ENCODE assay signal across 8 cellular contexts in genomic region chr12:102119674-102120563, GRCh38. TPM values are rescaled to one million over a fixed set of nuclear protein-coding genes. Genes with fewer than 3 reads are reported as not detected.
DNase-seq lines count a peak whose midpoint lies in the region; ATAC-seq and TF ChIP-seq lines count a peak whose summit lies in the region.

NUP37 (minus strand) TSS chr12:102120114; CDS start chr12:102118518, 1,596 bp downstream.
A gene with protein sequence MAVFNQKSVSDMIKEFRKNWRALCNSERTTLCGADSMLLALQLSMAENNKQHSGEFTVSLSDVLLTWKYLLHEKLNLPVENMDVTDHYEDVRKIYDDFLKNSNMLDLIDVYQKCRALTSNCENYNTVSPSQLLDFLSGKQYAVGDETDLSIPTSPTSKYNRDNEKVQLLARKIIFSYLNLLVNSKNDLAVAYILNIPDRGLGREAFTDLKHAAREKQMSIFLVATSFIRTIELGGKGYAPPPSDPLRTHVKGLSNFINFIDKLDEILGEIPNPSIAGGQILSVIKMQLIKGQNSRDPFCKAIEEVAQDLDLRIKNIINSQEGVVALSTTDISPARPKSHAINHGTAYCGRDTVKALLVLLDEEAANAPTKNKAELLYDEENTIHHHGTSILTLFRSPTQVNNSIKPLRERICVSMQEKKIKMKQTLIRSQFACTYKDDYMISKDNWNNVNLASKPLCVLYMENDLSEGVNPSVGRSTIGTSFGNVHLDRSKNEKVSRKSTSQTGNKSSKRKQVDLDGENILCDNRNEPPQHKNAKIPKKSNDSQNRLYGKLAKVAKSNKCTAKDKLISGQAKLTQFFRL (plus strand): TSS chr12:102120183. CDS start chr12:102123889, 3,706 bp downstream.

- peak within 1 kb of the TSS; percentile 48 for H2BK5ac ChIP-seq in IMR-90 (ENCODE audit: low read depth, low read length, poor library complexity, severe bottlenecking)

- POLR2A ChIA-PET in IMR-90 (lab: Charles Lee; ENCODE audit: unreplicated experiment): no interaction called here

- H4K8ac ChIP-seq in IMR-90 (ENCODE audit: low read depth in 2 of 2, low read length in 2 of 2): peak within 1 kb of the TSS; percentile 95 to 96

- in situ Hi-C loops in IMR-90 (cut with MboI; ENCODE audit: low sequenced_read_pairs): no loop called here

- peak within 1 kb of the TSS; percentile 78 for H4K91ac ChIP-seq in IMR-90 (ENCODE audit: insufficient read depth, low read depth, low read length)

- TF ChIP-seq CTCF in IMR-90 (conservative IDR thresholded peaks at IDR 0.05; ENCODE audit: low read depth, low read length): no peak

- no peaks in the 10 kb centered on the region for H4K20me1 ChIP-seq in IMR-90 (ENCODE audit: insufficient read depth, low read length)

- no peak for TF ChIP-seq RAD21 in IMR-90 (IDR thresholded peaks at IDR 0.05; ENCODE audit: low read length)

- peak within 1 kb of the TSS; percentile 16; the same call in 1 of the 3 replicates for H2BK15ac ChIP-seq in IMR-90 (ENCODE audit: low read depth, low read length)

- H2BK20ac ChIP-seq in IMR-90 (ENCODE audit: low read depth, low read length): no peak within 1 kb of the TSS

- BruUV-seq in IMR-90 (replicated peaks; lab: Mats Ljungman, UMichigan): TSS peak; percentile 73

- peak; percentile 69 for DNase-seq in DMS153 (lab: John Stamatoyannopoulos, UW)
- peak; percentile 81 for DNase-seq in IMR-90
- DNase-seq in OCI-M2 (lab: John Stamatoyannopoulos, UW; ENCODE audit: unreplicated experiment): peak; percentile 57
- peak; percentile 89 for DNase-seq in activated T-cell treated with anti-CD3 and anti-CD28 coated beads for 48 hours (ENCODE audit: low read depth)
- DNase-seq in erythroblast (lab: John Stamatoyannopoulos, UW): peak; percentile 95 to 96
- DNase-seq in stimulated activated CD8-positive, alpha-beta memory T cell treated with anti-CD3 and anti-CD28 coated beads, Interleukin-4, amount 100 ng/mL, for 48 hours: peak; percentile 92

- peak within 1 kb of the TSS; percentile 48 for H2BK120ac ChIP-seq in IMR-90 (ENCODE audit: low read depth, low read length)

- intact Hi-C loops in IMR-90 (cut with micrococcal nuclease): loop anchor here (1.0 to 2.0 kb wide), 3 partner anchors 180 to 583 kb away; no protein-coding TSS in a partner anchor

- 0 out of 2 replicates have a peak, but pooled peaks cover 1% of the 10 kb centered on the region for H3K36me3 ChIP-seq in IMR-90 (ENCODE audit: control insufficient read depth, insufficient read depth, low read length)
- peaks cover 9% of the 10 kb centered on the region in 2 donors for H3K36me3 ChIP-seq in mucosa of rectum (ENCODE audit: control insufficient read depth in 2 of 2, insufficient read depth in 2 of 2, low read length in 2 of 2)

- dilution Hi-C loops in IMR-90 (cut with HindIII; ENCODE audit: low sequenced_read_pairs, unreplicated experiment): no loop called here

- TF ChIP-seq POLR2A in IMR-90 (IDR thresholded peaks at IDR 0.05; ENCODE audit: low read depth, low read length) (peak; percentile 77), erythroblast (IDR thresholded peaks at IDR 0.05; ENCODE audit: low read length) (peak; percentile 97)

- peak within 1 kb of the TSS; percentile 70 for H3K56ac ChIP-seq in IMR-90 (ENCODE audit: extremely low read depth, insufficient read depth, low read length)

- H2AK9ac ChIP-seq in IMR-90 (replicated peaks; ENCODE audit: low read depth, low read length, poor library complexity): peak within 1 kb of the TSS; percentile 84

- H3K4me1 ChIP-seq in IMR-90 (ENCODE audit: control insufficient read depth, insufficient read depth, low read length) (peaks cover 4% of the 10 kb centered on the region; the same call in 1 of the 2 replicates), mucosa of rectum (ENCODE audit: control insufficient read depth in 2 of 2, insufficient read depth in 2 of 2, low read length in 2 of 2) (peaks cover 9 to 12% of the 10 kb centered on the region in 2 donors)

- CTCF ChIA-PET in IMR-90 (lab: Yijun Ruan, JAX): no interaction called here

- H3K9ac ChIP-seq in IMR-90 (ENCODE audit: low read depth, low read length): peak within 1 kb of the TSS; percentile 88
- H3K9ac ChIP-seq in mucosa of rectum (ENCODE audit: low read depth in 1 of 2, low read length in 2 of 2): peak within 1 kb of the TSS; percentile 87 to 95

- H4K5ac ChIP-seq in IMR-90 (ENCODE audit: low read depth, low read length): peak within 1 kb of the TSS; percentile 56

- ATAC-seq in GM21528 (IDR thresholded peaks at IDR 0.05; ENCODE audit: low FRiP score, unreplicated experiment) (peak; percentile 98), IMR-90 (ENCODE audit: low read depth) (peak; percentile 98)

- H2AK5ac ChIP-seq in IMR-90 (ENCODE audit: low read depth, low read length): peak within 1 kb of the TSS; percentile 37; the same call in 1 of the 2 replicates

- WGBS in IMR-90 (ENCODE audit: extremely low coverage in 2 of 2, insufficient read length in 1 of 2), 2 experiments: 1% methylated on average over 19 of the region's 62 CpGs; no CpG with 5 or more reads in 1 of the 2 experiments

- H3K9me1 ChIP-seq in IMR-90 (ENCODE audit: insufficient read depth, low read length): no peaks in the 10 kb centered on the region

- peak within 1 kb of the TSS; percentile 89 for H3K4me2 ChIP-seq in IMR-90 (ENCODE audit: low read depth, low read length)

- H3K14ac ChIP-seq in IMR-90 (replicated peaks; ENCODE audit: low read depth, low read length): peak within 1 kb of the TSS; percentile 92

- H3K27ac ChIP-seq in IMR-90 (ENCODE audit: insufficient read depth, low read length) (peak within 1 kb of the TSS; percentile 75), mucosa of rectum (ENCODE audit: low read depth in 2 of 2, low read length in 2 of 2) (peak within 1 kb of the TSS; percentile 79 to 83)

- H3K4me3 ChIP-seq in IMR-90 (ENCODE audit: insufficient read depth, low read depth, low read length): peak within 1 kb of the TSS; percentile 86
- H3K4me3 ChIP-seq in mucosa of rectum (ENCODE audit: low read length in 2 of 2): peak within 1 kb of the TSS; percentile 96 to 98

- peak within 1 kb of the TSS; percentile 10 for H3K18ac ChIP-seq in IMR-90 (ENCODE audit: low read depth, low read length)

- H3K79me1 ChIP-seq in IMR-90 (ENCODE audit: low read depth in 1 of 2, low read length in 2 of 2): peaks cover 34 to 44% of the 10 kb centered on the region in 2 experiments

- H3K27me3 ChIP-seq in IMR-90 (ENCODE audit: control insufficient read depth, insufficient read depth, low read length) (no peaks in the 10 kb centered on the region), mucosa of rectum (ENCODE audit: control insufficient read depth in 2 of 2, insufficient read depth in 2 of 2, low read length in 2 of 2) (no peaks in the 10 kb centered on the region)

- H3K4ac ChIP-seq in IMR-90 (ENCODE audit: low read depth, low read length): peak within 1 kb of the TSS; percentile 91

- peak within 1 kb of the TSS; percentile 93 for H3K23ac ChIP-seq in IMR-90 (ENCODE audit: low read depth, low read length)

- peak within 1 kb of the TSS; percentile 99 for H2AFZ ChIP-seq in IMR-90 (replicated peaks; ENCODE audit: low read length, poor library complexity)

- H3K9me3 ChIP-seq in IMR-90 (ENCODE audit: control insufficient read depth, insufficient read depth, low read length) (no peaks in the 10 kb centered on the region), mucosa of rectum (ENCODE audit: control insufficient read depth in 2 of 2, low read length in 2 of 2) (no peaks in the 10 kb centered on the region)

TF ChIP-seq in IMR-90, 13 proteins besides CTCF, POLR2A, EP300 and RAD21:
- TF ChIP-seq CEBPB (IDR thresholded peaks at IDR 0.05; ENCODE audit: low read depth, low read length) (no peak), MXI1 (IDR thresholded peaks at IDR 0.05; ENCODE audit: borderline replicate concordance, low read depth, low read length) (peak; percentile 93), MAZ (IDR thresholded peaks at IDR 0.05; ENCODE audit: borderline replicate concordance, low read depth, low read length) (peak; percentile 82), SMC3 (IDR thresholded peaks at IDR 0.05; ENCODE audit: low read depth, low read length) (0 out of 2 replicates have a peak, but pooled peaks have one; percentile 7)

RNA-seq across cellular contexts. Expression of gene NUP37, which starts in this region (rescaled TPM):
- total RNA-seq in IMR-90 (2012; rRNA removed): 55.0 and 71.9 TPM in 2 replicates
- polyA plus RNA-seq in IMR-90 (2012; rRNA removed): 28.4 and 41.1 TPM in 2 replicates
- polyA plus RNA-seq in IMR-90 (2012; cell fraction: cytosol; rRNA removed): 5.5 and 8.4 TPM in 2 replicates
- polyA plus RNA-seq in IMR-90 (2012; cell fraction: nucleus; rRNA removed; ENCODE audit: low replicate concordance): 2.2 and 18.7 TPM in 2 replicates

RNA-seq across cellular contexts. Expression of the second gene that starts in this region (rescaled TPM):
- 7.2 and 15.6 TPM in 2 replicates for total RNA-seq in IMR-90 (2012; rRNA removed)
- polyA plus RNA-seq in IMR-90 (2012; rRNA removed): 3.0 and 4.8 TPM in 2 replicates
- 0.44 and 1.1 TPM in 2 replicates for polyA plus RNA-seq in IMR-90 (2012; cell fraction: cytosol; rRNA removed)
- polyA plus RNA-seq in IMR-90 (2012; cell fraction: nucleus; rRNA removed; ENCODE audit: low replicate concordance): 0.71 and 4.1 TPM in 2 replicates

Comparison
In these comparisons a context has a peak if more than half of its experiments do, and no peak if none do; other contexts are left out.
1. Peak in every context shown above with its lines: DNase-seq, ATAC-seq, H3K4me3 ChIP-seq and H3K27ac ChIP-seq.